Comparison of ENCODE assay signal across 8 cellular contexts in genomic region chr13:77028202-77028601, GRCh38. TPM values are rescaled to one million over a fixed set of nuclear protein-coding genes. Genes with fewer than 3 reads are reported as not detected.
DNase-seq lines count a peak whose midpoint lies in the region; ATAC-seq and TF ChIP-seq lines count a peak whose summit lies in the region.

No MANE protein-coding gene starts in this region.

- H3K36me3 Mint-ChIP-seq in activated CD4-positive, alpha-beta T cell treated with anti-CD3 and anti-CD28 coated beads, Interleukin-2, amount 10 ng/mL, durations not matched to agents 24 days and 14 days (ENCODE audit: low read depth): peaks cover 14% of the 10 kb centered on the region
- no peaks in the 10 kb centered on the region for H3K36me3 Mint-ChIP-seq in WTC11

- H3K27ac Mint-ChIP-seq in activated CD4-positive, alpha-beta T cell treated with anti-CD3 and anti-CD28 coated beads, Interleukin-2, amount 10 ng/mL, durations not matched to agents 24 days and 14 days: peak overlapping the region; percentile 64
- peak overlapping the region; percentile 47; the same call in 1 of the 2 replicates for H3K27ac Mint-ChIP-seq in WTC11

- H3K9me3 ChIP-seq in hepatocyte (ENCODE audit: low read depth) (no peaks in the 10 kb centered on the region), suprapubic skin (no peaks in the 10 kb centered on the region)

- no peaks in the 10 kb centered on the region for H3K27me3 Mint-ChIP-seq in activated CD4-positive, alpha-beta T cell treated with anti-CD3 and anti-CD28 coated beads, Interleukin-2, amount 10 ng/mL, durations not matched to agents 24 days and 14 days
- H3K27me3 Mint-ChIP-seq in WTC11 (ENCODE audit: low read depth): no peaks in the 10 kb centered on the region

- ATAC-seq in WTC11 (no peak), GM18858 (IDR thresholded peaks at IDR 0.05; ENCODE audit: unreplicated experiment) (no peak)

- peaks cover 32% of the 10 kb centered on the region for H3K79me2 ChIP-seq in hepatocyte

- peaks cover 30% of the 10 kb centered on the region for H4K20me1 ChIP-seq in hepatocyte (ENCODE audit: insufficient read depth, poor library complexity, severe bottlenecking)

- peak overlapping the region; percentile 88 for H3K4me3 Mint-ChIP-seq in activated CD4-positive, alpha-beta T cell treated with anti-CD3 and anti-CD28 coated beads, Interleukin-2, amount 10 ng/mL, durations not matched to agents 24 days and 14 days
- peak overlapping the region; percentile 87 for H3K4me3 Mint-ChIP-seq in WTC11

- peaks cover 37% of the 10 kb centered on the region for H3K4me1 Mint-ChIP-seq in activated CD4-positive, alpha-beta T cell treated with anti-CD3 and anti-CD28 coated beads, Interleukin-2, amount 10 ng/mL, durations not matched to agents 24 days and 14 days
- peaks cover 32% of the 10 kb centered on the region for H3K4me1 Mint-ChIP-seq in WTC11

- peaks cover 16% of the 10 kb centered on the region for H3K4me1 ChIP-seq in hepatocyte (ENCODE audit: insufficient read depth)
- peaks cover 28% of the 10 kb centered on the region for H3K4me1 ChIP-seq in suprapubic skin

- no peak for TF ChIP-seq POLR2A in suprapubic skin (IDR thresholded peaks at IDR 0.05)

- CTCF ChIA-PET in WTC11 (lab: Charles Lee): no interaction called here

- no peak for TF ChIP-seq EP300 in suprapubic skin (IDR thresholded peaks at IDR 0.05)

- H3K27me3 ChIP-seq in hepatocyte (no peaks in the 10 kb centered on the region), suprapubic skin (no peaks in the 10 kb centered on the region)

- peak overlapping the region; percentile 81 for H3K4me2 ChIP-seq in hepatocyte

- no peaks in the 10 kb centered on the region for H3K9me2 ChIP-seq in hepatocyte (replicated peaks; ENCODE audit: insufficient read depth)

- H3K4me3 ChIP-seq in hepatocyte (no peak overlapping the region), suprapubic skin (peak overlapping the region; percentile 96)

- intact Hi-C loops in activated CD4-positive, alpha-beta T cell treated with anti-CD3 and anti-CD28 coated beads, Interleukin-2, amount 10 ng/mL, durations not matched to agents 24 days and 14 days (cut with micrococcal nuclease): loop anchor here (5.0 kb wide), 2 partner anchors 449 to 669 kb away; partner anchors contain the start of gene SLAIN1

- H3K9me3 Mint-ChIP-seq in activated CD4-positive, alpha-beta T cell treated with anti-CD3 and anti-CD28 coated beads, Interleukin-2, amount 10 ng/mL, durations not matched to agents 24 days and 14 days: no peaks in the 10 kb centered on the region
- H3K9me3 Mint-ChIP-seq in WTC11: no peaks in the 10 kb centered on the region

- H3K27ac ChIP-seq in hepatocyte (peak overlapping the region; percentile 71), suprapubic skin (peak overlapping the region; percentile 100)

- no peak overlapping the region for H2AFZ ChIP-seq in hepatocyte

- POLR2A ChIA-PET in WTC11 (lab: Charles Lee): interaction anchor here (0.6 to 1.0 kb wide), 2 partner anchors 44 to 298 kb away, joined by 3 to 4 read pairs; partner anchors contain the start of gene MYCBP2

- no peaks in the 10 kb centered on the region for H3K36me3 ChIP-seq in hepatocyte (replicated peaks; ENCODE audit: insufficient read depth, low read depth)
- no peaks in the 10 kb centered on the region for H3K36me3 ChIP-seq in suprapubic skin

- no peak for TF ChIP-seq CTCF in WTC11 (IDR thresholded peaks at IDR 0.05)
- TF ChIP-seq CTCF in hepatocyte (IDR thresholded peaks at IDR 0.05; ENCODE audit: poor library complexity): no peak
- no peak for TF ChIP-seq CTCF in suprapubic skin (IDR thresholded peaks at IDR 0.05)

- DNase-seq in activated CD4-positive, alpha-beta T cell treated with anti-CD3 and anti-CD28 coated beads, Interleukin-2, amount 10 ng/mL, durations not matched to agents 24 days and 14 days: peak; percentile 60
- DNase-seq in activated CD4-positive, alpha-beta T cell treated with anti-CD3 and anti-CD28 coated beads for 1 hour: no peak
- DNase-seq in WTC11 (ENCODE audit: low spot score) (no peak), hepatocyte (ENCODE audit: low spot score) (peak; percentile 10), suprapubic skin (ENCODE audit: low spot score in 2 of 2) (no peak), HT-29 (ENCODE audit: low spot score) (no peak), NCI-H526 treated with DMSO at 0.1 percent for 48 hours (lab: John Stamatoyannopoulos, UW) (no peak)

- whole genome bisulfite sequencing in hepatocyte (ENCODE audit: low lambda C conversion rate, missing lambda C conversion rate): 82% methylated on average over 5 of the region's 5 CpGs
- WGBS in suprapubic skin: 54% methylated on average over 5 of the region's 5 CpGs

TF ChIP-seq in WTC11, 78 proteins besides CTCF, POLR2A, EP300 and RAD21:
- TF ChIP-seq MYBL2 (CRISPR knock-in tag; IDR thresholded peaks at IDR 0.05): no peak
- TF ChIP-seq CREB1 (CRISPR knock-in tag; IDR thresholded peaks at IDR 0.05): no peak
- no peak for TF ChIP-seq RELA (CRISPR knock-in tag; IDR thresholded peaks at IDR 0.05; ENCODE audit: borderline replicate concordance)
- no peak for TF ChIP-seq ZNF317 (CRISPR knock-in tag; IDR thresholded peaks at IDR 0.05; ENCODE audit: borderline replicate concordance, low read depth)
- TF ChIP-seq IRF1 (CRISPR knock-in tag; IDR thresholded peaks at IDR 0.05): no peak
- no peak for TF ChIP-seq JAZF1 (CRISPR knock-in tag; IDR thresholded peaks at IDR 0.05)
- TF ChIP-seq GRHL2 (CRISPR knock-in tag; IDR thresholded peaks at IDR 0.05; ENCODE audit: insufficient replicate concordance, severe bottlenecking): no peak
- no peak for TF ChIP-seq EMX1 (CRISPR knock-in tag; IDR thresholded peaks at IDR 0.05)
- TF ChIP-seq SOX15 (CRISPR knock-in tag; IDR thresholded peaks at IDR 0.05): no peak

RNA-seq across cellular contexts. Expression of gene FBXL3, which starts 1.2 kb away (rescaled TPM):
- 36.0 and 41.6 TPM in 2 replicates for total RNA-seq in activated CD4-positive, alpha-beta T cell treated with anti-CD3 and anti-CD28 coated beads, Interleukin-2, amount 10 ng/mL, durations not matched to agents 24 days and 14 days
- total RNA-seq in WTC11 (2021): 9.9 to 10.4 TPM (median 9.9 TPM) in 3 replicates
- 47.7 and 61.8 TPM in 2 replicates for total RNA-seq in hepatocyte
- 25.1 and 26.5 TPM in 2 replicates for polyA plus RNA-seq in hepatocyte
- total RNA-seq in suprapubic skin: 10 to 100 TPM; 59.1 to 86.2 (median 69.1) TPM
- 40.0 and 49.2 TPM in 2 replicates for total RNA-seq in HT-29 (2014; rRNA removed; shearing (Covaris generic))

RNA-seq across cellular contexts. Expression of gene CLN5, which starts 36.3 kb away (rescaled TPM):
- 15.6 and 15.7 TPM in 2 replicates for total RNA-seq in activated CD4-positive, alpha-beta T cell treated with anti-CD3 and anti-CD28 coated beads, Interleukin-2, amount 10 ng/mL, durations not matched to agents 24 days and 14 days
- 9.2 to 11.9 TPM (median 9.3 TPM) in 3 replicates for total RNA-seq in WTC11 (2021)
- 41.1 and 45.2 TPM in 2 replicates for total RNA-seq in hepatocyte
- polyA plus RNA-seq in hepatocyte: 31.2 and 31.5 TPM in 2 replicates
- total RNA-seq in suprapubic skin: 10 to 100 TPM; 15.0 to 27.7 (median 19.4) TPM
- 11.1 and 11.7 TPM in 2 replicates for total RNA-seq in HT-29 (2014; rRNA removed; shearing (Covaris generic))

Comparison
In these comparisons a context has a peak if more than half of its experiments do, and no peak if none do; other contexts are left out.
1. DNase-seq: peak in activated CD4-positive, alpha-beta T cell treated with anti-CD3 and anti-CD28 coated beads, Interleukin-2, amount 10 ng/mL, durations not matched to agents 24 days and 14 days (single experiment) and hepatocyte (single experiment); none in activated CD4-positive, alpha-beta T cell treated with anti-CD3 and anti-CD28 coated beads for 1 hour (single experiment), WTC11 (single experiment), suprapubic skin (0 of 2), HT-29 (single experiment) and NCI-H526 treated with DMSO at 0.1 percent for 48 hours (single experiment).